In genomic region chr19:32916969-32917611, GRCh38 we compare ENCODE assay signal across 2 cellular contexts.
TF ChIP-seq lines count a peak whose summit lies in the region.

No MANE protein-coding gene starts in this region.

TF ChIP-seq in IMR-90, 13 proteins besides CTCF, POLR2A, EP300 and RAD21:
- TF ChIP-seq MAFK (IDR thresholded peaks at IDR 0.05; ENCODE audit: low read depth, low read length) (no peak), USF2 (IDR thresholded peaks at IDR 0.05; ENCODE audit: low read depth, low read length) (peak; percentile 35; the same call in 1 of the 2 replicates)
TF ChIP-seq in IMR-90: peak in this region for 1.

TF ChIP-seq in H1, 55 proteins besides CTCF, POLR2A, EP300 and RAD21:
- TF ChIP-seq SRF (IDR thresholded peaks at IDR 0.05; ENCODE audit: low read depth, low read length) (no peak), MAX (IDR thresholded peaks at IDR 0.05) (no peak), CBX8 (IDR thresholded peaks at IDR 0.05; ENCODE audit: borderline replicate concordance, low read depth, low read length) (no peak), SP1 (IDR thresholded peaks at IDR 0.05; ENCODE audit: low read depth, low read length) (no peak), KDM5A (IDR thresholded peaks at IDR 0.05; ENCODE audit: low read length) (no peak), CHD1 (IDR thresholded peaks at IDR 0.05; ENCODE audit: low read depth, low read length) (no peak), SUZ12 (IDR thresholded peaks at IDR 0.05; ENCODE audit: low read length) (no peak), CREB1 (IDR thresholded peaks at IDR 0.05) (no peak), ZNF274 (IDR thresholded peaks at IDR 0.05; ENCODE audit: borderline replicate concordance, extremely low read depth, low read length) (no peak), TBP (IDR thresholded peaks at IDR 0.05; ENCODE audit: low read depth, low read length) (no peak), SIN3A (conservative IDR thresholded peaks at IDR 0.05 in 1 of 2, IDR thresholded peaks at IDR 0.05 in 1 of 2; ENCODE audit: low read depth in 1 of 2, low read length in 2 of 2) (no peak), YY1 (IDR thresholded peaks at IDR 0.05; ENCODE audit: low read depth, low read length) (no peak)
